In the genomic region with DNA sequence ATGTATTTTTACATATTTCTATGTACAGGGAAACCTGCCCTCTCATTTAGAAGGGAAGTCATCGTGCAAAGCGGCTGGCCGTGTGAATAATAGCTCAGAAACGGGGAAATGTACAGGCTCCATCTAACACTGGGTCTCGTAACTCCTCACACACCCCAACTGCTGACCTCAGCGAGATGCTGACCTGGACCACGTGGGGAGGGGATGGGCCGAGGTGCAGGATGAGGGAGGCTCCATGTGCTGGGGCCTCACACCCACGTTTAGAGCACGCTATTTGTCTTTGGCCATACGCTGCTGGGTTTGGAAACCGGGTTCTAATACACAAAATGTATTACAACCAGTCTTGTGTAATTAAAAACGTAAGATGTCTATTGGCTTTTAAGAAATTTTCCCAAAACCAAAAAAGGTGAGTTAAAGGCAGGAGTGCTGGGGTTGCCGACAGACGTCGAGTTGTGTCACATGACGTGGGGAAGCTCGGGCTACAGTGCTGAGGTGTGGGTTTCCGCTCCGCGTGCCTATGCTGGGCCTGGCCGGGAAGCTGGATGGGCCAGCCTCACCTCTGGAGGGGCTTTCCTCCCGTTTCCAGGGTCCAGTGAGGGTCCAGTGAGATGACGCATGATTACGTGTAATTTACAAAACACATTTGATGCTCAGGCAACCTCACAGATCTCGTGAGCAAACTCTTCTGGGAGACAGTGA, we compare ENCODE assay signal across 1 cellular context.
A peak's percentile ranks its signal among the peaks of the same experiment; 100 is the strongest.
TF ChIP-seq lines count a peak whose summit lies in the region.

No MANE protein-coding gene starts in this region.

TF ChIP-seq in K562, 482 proteins besides CTCF, POLR2A, EP300 and RAD21:
- peak; percentile 17; the same call in 1 of the 2 replicates for TF ChIP-seq L3MBTL2 (IDR thresholded peaks at IDR 0.05)
- TF ChIP-seq, protein P1, sequence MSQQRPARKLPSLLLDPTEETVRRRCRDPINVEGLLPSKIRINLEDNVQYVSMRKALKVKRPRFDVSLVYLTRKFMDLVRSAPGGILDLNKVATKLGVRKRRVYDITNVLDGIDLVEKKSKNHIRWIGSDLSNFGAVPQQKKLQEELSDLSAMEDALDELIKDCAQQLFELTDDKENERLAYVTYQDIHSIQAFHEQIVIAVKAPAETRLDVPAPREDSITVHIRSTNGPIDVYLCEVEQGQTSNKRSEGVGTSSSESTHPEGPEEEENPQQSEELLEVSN (IDR thresholded peaks at IDR 0.05; ENCODE audit: borderline replicate concordance in 1 of 2, extremely low read depth in 1 of 2, insufficient read depth in 1 of 2, insufficient read length in 1 of 2, low read depth in 1 of 2, low read length in 1 of 2, poor library complexity in 1 of 2, severe bottlenecking in 1 of 2), result peak in 1 of 2 experiments; percentile 19
- TF ChIP-seq, protein P2, sequence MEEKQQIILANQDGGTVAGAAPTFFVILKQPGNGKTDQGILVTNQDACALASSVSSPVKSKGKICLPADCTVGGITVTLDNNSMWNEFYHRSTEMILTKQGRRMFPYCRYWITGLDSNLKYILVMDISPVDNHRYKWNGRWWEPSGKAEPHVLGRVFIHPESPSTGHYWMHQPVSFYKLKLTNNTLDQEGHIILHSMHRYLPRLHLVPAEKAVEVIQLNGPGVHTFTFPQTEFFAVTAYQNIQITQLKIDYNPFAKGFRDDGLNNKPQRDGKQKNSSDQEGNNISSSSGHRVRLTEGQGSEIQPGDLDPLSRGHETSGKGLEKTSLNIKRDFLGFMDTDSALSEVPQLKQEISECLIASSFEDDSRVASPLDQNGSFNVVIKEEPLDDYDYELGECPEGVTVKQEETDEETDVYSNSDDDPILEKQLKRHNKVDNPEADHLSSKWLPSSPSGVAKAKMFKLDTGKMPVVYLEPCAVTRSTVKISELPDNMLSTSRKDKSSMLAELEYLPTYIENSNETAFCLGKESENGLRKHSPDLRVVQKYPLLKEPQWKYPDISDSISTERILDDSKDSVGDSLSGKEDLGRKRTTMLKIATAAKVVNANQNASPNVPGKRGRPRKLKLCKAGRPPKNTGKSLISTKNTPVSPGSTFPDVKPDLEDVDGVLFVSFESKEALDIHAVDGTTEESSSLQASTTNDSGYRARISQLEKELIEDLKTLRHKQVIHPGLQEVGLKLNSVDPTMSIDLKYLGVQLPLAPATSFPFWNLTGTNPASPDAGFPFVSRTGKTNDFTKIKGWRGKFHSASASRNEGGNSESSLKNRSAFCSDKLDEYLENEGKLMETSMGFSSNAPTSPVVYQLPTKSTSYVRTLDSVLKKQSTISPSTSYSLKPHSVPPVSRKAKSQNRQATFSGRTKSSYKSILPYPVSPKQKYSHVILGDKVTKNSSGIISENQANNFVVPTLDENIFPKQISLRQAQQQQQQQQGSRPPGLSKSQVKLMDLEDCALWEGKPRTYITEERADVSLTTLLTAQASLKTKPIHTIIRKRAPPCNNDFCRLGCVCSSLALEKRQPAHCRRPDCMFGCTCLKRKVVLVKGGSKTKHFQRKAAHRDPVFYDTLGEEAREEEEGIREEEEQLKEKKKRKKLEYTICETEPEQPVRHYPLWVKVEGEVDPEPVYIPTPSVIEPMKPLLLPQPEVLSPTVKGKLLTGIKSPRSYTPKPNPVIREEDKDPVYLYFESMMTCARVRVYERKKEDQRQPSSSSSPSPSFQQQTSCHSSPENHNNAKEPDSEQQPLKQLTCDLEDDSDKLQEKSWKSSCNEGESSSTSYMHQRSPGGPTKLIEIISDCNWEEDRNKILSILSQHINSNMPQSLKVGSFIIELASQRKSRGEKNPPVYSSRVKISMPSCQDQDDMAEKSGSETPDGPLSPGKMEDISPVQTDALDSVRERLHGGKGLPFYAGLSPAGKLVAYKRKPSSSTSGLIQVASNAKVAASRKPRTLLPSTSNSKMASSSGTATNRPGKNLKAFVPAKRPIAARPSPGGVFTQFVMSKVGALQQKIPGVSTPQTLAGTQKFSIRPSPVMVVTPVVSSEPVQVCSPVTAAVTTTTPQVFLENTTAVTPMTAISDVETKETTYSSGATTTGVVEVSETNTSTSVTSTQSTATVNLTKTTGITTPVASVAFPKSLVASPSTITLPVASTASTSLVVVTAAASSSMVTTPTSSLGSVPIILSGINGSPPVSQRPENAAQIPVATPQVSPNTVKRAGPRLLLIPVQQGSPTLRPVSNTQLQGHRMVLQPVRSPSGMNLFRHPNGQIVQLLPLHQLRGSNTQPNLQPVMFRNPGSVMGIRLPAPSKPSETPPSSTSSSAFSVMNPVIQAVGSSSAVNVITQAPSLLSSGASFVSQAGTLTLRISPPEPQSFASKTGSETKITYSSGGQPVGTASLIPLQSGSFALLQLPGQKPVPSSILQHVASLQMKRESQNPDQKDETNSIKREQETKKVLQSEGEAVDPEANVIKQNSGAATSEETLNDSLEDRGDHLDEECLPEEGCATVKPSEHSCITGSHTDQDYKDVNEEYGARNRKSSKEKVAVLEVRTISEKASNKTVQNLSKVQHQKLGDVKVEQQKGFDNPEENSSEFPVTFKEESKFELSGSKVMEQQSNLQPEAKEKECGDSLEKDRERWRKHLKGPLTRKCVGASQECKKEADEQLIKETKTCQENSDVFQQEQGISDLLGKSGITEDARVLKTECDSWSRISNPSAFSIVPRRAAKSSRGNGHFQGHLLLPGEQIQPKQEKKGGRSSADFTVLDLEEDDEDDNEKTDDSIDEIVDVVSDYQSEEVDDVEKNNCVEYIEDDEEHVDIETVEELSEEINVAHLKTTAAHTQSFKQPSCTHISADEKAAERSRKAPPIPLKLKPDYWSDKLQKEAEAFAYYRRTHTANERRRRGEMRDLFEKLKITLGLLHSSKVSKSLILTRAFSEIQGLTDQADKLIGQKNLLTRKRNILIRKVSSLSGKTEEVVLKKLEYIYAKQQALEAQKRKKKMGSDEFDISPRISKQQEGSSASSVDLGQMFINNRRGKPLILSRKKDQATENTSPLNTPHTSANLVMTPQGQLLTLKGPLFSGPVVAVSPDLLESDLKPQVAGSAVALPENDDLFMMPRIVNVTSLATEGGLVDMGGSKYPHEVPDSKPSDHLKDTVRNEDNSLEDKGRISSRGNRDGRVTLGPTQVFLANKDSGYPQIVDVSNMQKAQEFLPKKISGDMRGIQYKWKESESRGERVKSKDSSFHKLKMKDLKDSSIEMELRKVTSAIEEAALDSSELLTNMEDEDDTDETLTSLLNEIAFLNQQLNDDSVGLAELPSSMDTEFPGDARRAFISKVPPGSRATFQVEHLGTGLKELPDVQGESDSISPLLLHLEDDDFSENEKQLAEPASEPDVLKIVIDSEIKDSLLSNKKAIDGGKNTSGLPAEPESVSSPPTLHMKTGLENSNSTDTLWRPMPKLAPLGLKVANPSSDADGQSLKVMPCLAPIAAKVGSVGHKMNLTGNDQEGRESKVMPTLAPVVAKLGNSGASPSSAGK (IDR thresholded peaks at IDR 0.05), result 0 out of 2 replicates have a peak, but pooled peaks have one; percentile 38
- TF ChIP-seq, protein P3, sequence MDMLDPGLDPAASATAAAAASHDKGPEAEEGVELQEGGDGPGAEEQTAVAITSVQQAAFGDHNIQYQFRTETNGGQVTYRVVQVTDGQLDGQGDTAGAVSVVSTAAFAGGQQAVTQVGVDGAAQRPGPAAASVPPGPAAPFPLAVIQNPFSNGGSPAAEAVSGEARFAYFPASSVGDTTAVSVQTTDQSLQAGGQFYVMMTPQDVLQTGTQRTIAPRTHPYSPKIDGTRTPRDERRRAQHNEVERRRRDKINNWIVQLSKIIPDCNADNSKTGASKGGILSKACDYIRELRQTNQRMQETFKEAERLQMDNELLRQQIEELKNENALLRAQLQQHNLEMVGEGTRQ (CRISPR knock-in tag; IDR thresholded peaks at IDR 0.05), result peak; percentile 14
- TF ChIP-seq, protein P4, sequence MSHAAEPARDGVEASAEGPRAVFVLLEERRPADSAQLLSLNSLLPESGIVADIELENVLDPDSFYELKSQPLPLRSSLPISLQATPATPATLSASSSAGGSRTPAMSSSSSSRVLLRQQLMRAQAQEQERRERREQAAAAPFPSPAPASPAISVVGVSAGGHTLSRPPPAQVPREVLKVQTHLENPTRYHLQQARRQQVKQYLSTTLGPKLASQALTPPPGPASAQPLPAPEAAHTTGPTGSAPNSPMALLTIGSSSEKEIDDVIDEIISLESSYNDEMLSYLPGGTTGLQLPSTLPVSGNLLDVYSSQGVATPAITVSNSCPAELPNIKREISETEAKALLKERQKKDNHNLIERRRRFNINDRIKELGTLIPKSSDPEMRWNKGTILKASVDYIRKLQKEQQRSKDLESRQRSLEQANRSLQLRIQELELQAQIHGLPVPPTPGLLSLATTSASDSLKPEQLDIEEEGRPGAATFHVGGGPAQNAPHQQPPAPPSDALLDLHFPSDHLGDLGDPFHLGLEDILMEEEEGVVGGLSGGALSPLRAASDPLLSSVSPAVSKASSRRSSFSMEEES (CRISPR knock-in tag; IDR thresholded peaks at IDR 0.05), result peak; percentile 56
- no peak for TF ChIP-seq SMARCB1 (IDR thresholded peaks at IDR 0.05; ENCODE audit: insufficient read length, low read depth)
- no peak for TF ChIP-seq ZNF124 (CRISPR knock-in tag; IDR thresholded peaks at IDR 0.05)
- no peak for TF ChIP-seq HEY1 (CRISPR knock-in tag; IDR thresholded peaks at IDR 0.05; ENCODE audit: borderline replicate concordance)
- no peak for TF ChIP-seq SAFB2 (IDR thresholded peaks at IDR 0.05; ENCODE audit: borderline replicate concordance, low read depth, low read length, severe bottlenecking)
